In the genomic region with DNA sequence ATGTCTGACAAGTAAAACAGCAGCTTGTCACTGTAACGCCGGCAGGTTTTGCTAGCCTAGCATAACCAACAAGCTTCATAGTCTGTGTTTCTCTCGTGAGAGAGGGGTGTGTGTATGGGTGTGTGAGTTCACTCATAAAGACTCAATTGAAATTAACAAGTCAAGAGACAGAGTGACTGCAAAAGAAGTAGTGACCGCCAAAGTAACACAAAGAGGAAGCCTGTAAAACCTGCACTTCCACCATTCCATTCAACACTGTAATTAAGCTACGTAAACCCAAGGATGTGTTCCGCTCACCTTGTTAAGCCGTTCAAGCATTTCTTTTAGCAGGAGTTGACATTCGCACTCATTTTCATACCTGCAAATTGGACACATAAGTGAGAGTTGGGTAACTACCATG, we compare ENCODE assay signal across 22 cellular contexts. TPM values are rescaled to one million over a fixed set of nuclear protein-coding genes. Genes with fewer than 3 reads are reported as not detected.
A peak's percentile ranks its signal among the peaks of the same experiment; 100 is the strongest.
DNase-seq lines count a peak whose midpoint lies in the region; ATAC-seq, FAIRE-seq and TF ChIP-seq lines count a peak whose summit lies in the region.
"Had no signal": no experiment of that assay in that cellular context is flagged by ENCODE, and none has a peak within 500 bp of the region (broad histone marks: within the 10 kb centered on the region; RNA-seq: fewer than 3 reads in every experiment).

No MANE protein-coding gene starts in this region.

- no peak overlapping the region for H2AFZ ChIP-seq in keratinocyte (ENCODE audit: control insufficient read depth, low read length)

- no peak for ATAC-seq in GM19324 (IDR thresholded peaks at IDR 0.05; ENCODE audit: low FRiP score, unreplicated experiment)
- ATAC-seq in left cardiac atrium = no peak
- no peak for ATAC-seq in HG03457 (IDR thresholded peaks at IDR 0.05; ENCODE audit: unreplicated experiment)
- ATAC-seq: A549; CD8-positive, alpha-beta T cell; K562 had no signal

- FAIRE-seq in bronchial epithelial cell (lab: Jason Lieb, UNC) (no peak), keratinocyte (lab: Jason Lieb, UNC) (peak; percentile 26)
- FAIRE-seq: A549, GM12892, GM18507, H1, HTR-8/SVneo, K562 had no signal

- no peak overlapping the region for H3K27ac ChIP-seq in keratinocyte (ENCODE audit: control insufficient read depth, insufficient read depth, low read length)
- H3K27ac ChIP-seq: 22Rv1, A549 had no signal

- H3K9me3 ChIP-seq in keratinocyte (ENCODE audit: control insufficient read depth, low read depth, low read length) = no peaks in the 10 kb centered on the region
- H3K9me3 ChIP-seq: A549 had no signal

- DNase-seq in NCI-H748 (lab: John Stamatoyannopoulos, UW; ENCODE audit: unreplicated experiment) = peak; percentile 59
- DNase-seq in NCI-H748 treated with DMSO at 0.1 percent for 48 hours (lab: John Stamatoyannopoulos, UW) = no peak
- peak; percentile 35 for DNase-seq in bronchial epithelial cell (ENCODE audit: low read depth)
- no peak for DNase-seq in keratinocyte (ENCODE audit: low read depth, low spot score)
- no peak for DNase-seq in left cardiac atrium
- DNase-seq in DMS153 (lab: John Stamatoyannopoulos, UW) = no peak
- DNase-seq: AML-193; Calu3; CD8-positive, alpha-beta T cell; DMS53; GDM1; H9; IMR-90 had no signal

- no peak overlapping the region for H3K9ac ChIP-seq in keratinocyte (ENCODE audit: control insufficient read depth, extremely low read depth, insufficient read depth, low read length)

- H3K9me1 ChIP-seq in keratinocyte (ENCODE audit: control insufficient read depth, extremely low read depth, insufficient read depth, low read length) = no peaks in the 10 kb centered on the region

- TF ChIP-seq CTCF in bronchial epithelial cell (IDR thresholded peaks at IDR 0.05; ENCODE audit: insufficient read depth, low read length, severe bottlenecking) (no peak), keratinocyte (optimal IDR thresholded peaks at IDR 0.05 in 1 of 3, IDR thresholded peaks at IDR 0.05 in 1 of 3, conservative IDR thresholded peaks at IDR 0.05 in 1 of 3; ENCODE audit: extremely low read depth in 1 of 3, insufficient read depth in 2 of 3, low read length in 3 of 3) (no peak)

- H3K27me3 ChIP-seq in bronchial epithelial cell (ENCODE audit: control insufficient read depth, insufficient read depth, low read length) (no peaks in the 10 kb centered on the region), keratinocyte (ENCODE audit: control insufficient read depth, extremely low read depth, insufficient read depth, low read length) (no peaks in the 10 kb centered on the region)

- H3K36me3 ChIP-seq in bronchial epithelial cell (ENCODE audit: control insufficient read depth, insufficient read depth, low read length) (no peaks in the 10 kb centered on the region), keratinocyte (ENCODE audit: control insufficient read depth in 2 of 2, extremely low read depth in 1 of 2, insufficient read depth in 2 of 2, low read length in 2 of 2) (no peaks in the 10 kb centered on the region)

- H3K4me2 ChIP-seq in keratinocyte (ENCODE audit: control insufficient read depth, extremely low read depth, insufficient read depth, low read depth, low read length) = no peak overlapping the region
- H3K4me2 ChIP-seq: A549 had no signal

- dilution Hi-C loops in keratinocyte (cut with MboI; ENCODE audit: extremely low pct_ligation_motif_present, low sequenced_read_pairs) = no loop called here

- no peaks in the 10 kb centered on the region for H4K20me1 ChIP-seq in keratinocyte (ENCODE audit: control insufficient read depth, extremely low read depth, insufficient read depth, low read length)

- intact Hi-C loops in left cardiac atrium (cut with DNase I) = no loop called here

- H3K4me1 ChIP-seq in keratinocyte (ENCODE audit: control insufficient read depth, extremely low read depth, insufficient read depth, low read length) = peaks cover 6% of the 10 kb centered on the region
- H3K4me1 ChIP-seq: A549 had no signal

- no peaks in the 10 kb centered on the region for H3K79me2 ChIP-seq in keratinocyte (ENCODE audit: control insufficient read depth, insufficient read depth, low read length)

- H3K4me3 ChIP-seq in bronchial epithelial cell (ENCODE audit: low read depth, low read length) = no peak overlapping the region
- H3K4me3 ChIP-seq in keratinocyte (ENCODE audit: control insufficient read depth in 2 of 3, extremely low read depth in 1 of 3, insufficient read depth in 2 of 3, low read depth in 1 of 3, low read length in 3 of 3) = no peak overlapping the region
- H3K4me3 ChIP-seq: A549, K562 had no signal

RNA-seq across cellular contexts. Expression of gene BFSP1, which starts 6.6 kb away (rescaled TPM):
- total RNA-seq in bronchial epithelial cell (2.9 and 3.6 TPM in 2 replicates), left cardiac atrium (under 1 TPM; 0.41 to 0.68 TPM)
- polyA plus RNA-seq in keratinocyte = 1.8 to 2.2 TPM (median 2.2 TPM) in 3 replicates
- polyA plus RNA-seq in keratinocyte (2011; ENCODE audit: low read depth) = 2.8 TPM
- 2.5 and 2.9 TPM in 2 replicates for polyA plus RNA-seq in keratinocyte (2011; cell fraction: cytosol; rRNA removed)
- polyA plus RNA-seq in keratinocyte (2011; cell fraction: nucleus; rRNA removed) = 1.9 and 2.0 TPM in 2 replicates
- polyA plus RNA-seq in keratinocyte (2012; ENCODE audit: low replicate concordance) = 2.2 and 2.7 TPM in 2 replicates
- polyA minus RNA-seq in keratinocyte = 1.1 to 1.8 TPM (median 1.4 TPM) in 3 replicates
- polyA minus RNA-seq in keratinocyte (2011; cell fraction: cytosol; rRNA and poly(A)+ RNA removed) = 4.4 TPM
- 2.7 TPM in 1 of 2 replicates, not detected in the other for polyA minus RNA-seq in keratinocyte (2011; cell fraction: nucleus; rRNA and poly(A)+ RNA removed)

RNA-seq across cellular contexts. Expression of gene DSTN, which starts 45.3 kb away (rescaled TPM):
- total RNA-seq in bronchial epithelial cell = 149 and 200 TPM in 2 replicates
- polyA plus RNA-seq in keratinocyte = 174 to 385 TPM (median 288 TPM) in 3 replicates
- polyA plus RNA-seq in keratinocyte (2011; ENCODE audit: low read depth) = 397 TPM
- 437 and 557 TPM in 2 replicates for polyA plus RNA-seq in keratinocyte (2011; cell fraction: cytosol; rRNA removed)
- polyA plus RNA-seq in keratinocyte (2011; cell fraction: nucleus; rRNA removed) = 143 and 173 TPM in 2 replicates
- polyA plus RNA-seq in keratinocyte (2012; ENCODE audit: low replicate concordance) = 470 and 547 TPM in 2 replicates
- 10.6 to 73.1 TPM (median 36.7 TPM) in 3 replicates for polyA minus RNA-seq in keratinocyte
- polyA minus RNA-seq in keratinocyte (2011; cell fraction: cytosol; rRNA and poly(A)+ RNA removed) = 69.1 TPM
- 14.5 and 41.5 TPM in 2 replicates for polyA minus RNA-seq in keratinocyte (2011; cell fraction: nucleus; rRNA and poly(A)+ RNA removed)
- total RNA-seq in left cardiac atrium = 100 to 1,000 TPM; 547 to 572 TPM

Comparison
In these comparisons a context has a peak if more than half of its experiments do, and no peak if none do; other contexts are left out.
1. DNase-seq: peak in NCI-H748 (single experiment) and bronchial epithelial cell (single experiment); none in NCI-H748 treated with DMSO at 0.1 percent for 48 hours (single experiment), keratinocyte (single experiment), left cardiac atrium (single experiment) and DMS153 (single experiment).